ENCODE assay signal across 8 cellular contexts in genomic region chr3:111978833-111979688, GRCh38. TPM values are rescaled to one million over a fixed set of nuclear protein-coding genes. Genes with fewer than 3 reads are reported as not detected.
DNase-seq lines count a peak whose midpoint lies in the region; ATAC-seq and TF ChIP-seq lines count a peak whose summit lies in the region.

ABHD10 (plus strand) TSS chr3:111979026; CDS start chr3:111979062, 36 bp downstream.

- peak within 1 kb of the TSS; percentile 86 for H3K4me2 ChIP-seq in hepatocyte

- no peaks in the 10 kb centered on the region for H3K9me3 ChIP-seq in hepatocyte (ENCODE audit: low read depth)

- H3K4me3 ChIP-seq in astrocyte of the cerebellum (ENCODE audit: low read depth, low read length) (peak within 1 kb of the TSS; percentile 68), hepatocyte (peak within 1 kb of the TSS; percentile 43)

- peaks cover 41% of the 10 kb centered on the region for H3K79me2 ChIP-seq in hepatocyte

- WGBS in hepatocyte (ENCODE audit: low lambda C conversion rate, missing lambda C conversion rate), result 1% methylated on average over 50 of the region's 50 CpGs

- in situ Hi-C loops in astrocyte of the cerebellum (cut with HindIII; ENCODE audit: low sequenced_read_pairs), result no loop called here

- no peaks in the 10 kb centered on the region for H3K27me3 ChIP-seq in hepatocyte

- H3K4me1 ChIP-seq in hepatocyte (ENCODE audit: insufficient read depth), result no peaks in the 10 kb centered on the region

- H2AFZ ChIP-seq in hepatocyte, result peak within 1 kb of the TSS; percentile 72

- DNase-seq in NCI-H187 (lab: John Stamatoyannopoulos, UW) (peak; percentile 92 to 98), T-helper 22 cell (ENCODE audit: low read depth) (peak; percentile 89), astrocyte of the cerebellum (ENCODE audit: low read depth) (peak; percentile 95), hepatocyte (ENCODE audit: low spot score) (peak; percentile 99), renal cortical epithelial cell (ENCODE audit: low read depth) (peak; percentile 97), cortex of kidney (lab: John Stamatoyannopoulos, UW) (no peak)

- no peaks in the 10 kb centered on the region for H4K20me1 ChIP-seq in hepatocyte (ENCODE audit: insufficient read depth, poor library complexity, severe bottlenecking)

- ATAC-seq in GM18499 (IDR thresholded peaks at IDR 0.05; ENCODE audit: insufficient read depth, unreplicated experiment), result peak; percentile 94
- ATAC-seq in HG02938 (IDR thresholded peaks at IDR 0.05; ENCODE audit: unreplicated experiment), result peak; percentile 91

- TF ChIP-seq CTCF in astrocyte of the cerebellum (IDR thresholded peaks at IDR 0.05; ENCODE audit: low read depth, low read length, missing control alignments) (no peak), hepatocyte (IDR thresholded peaks at IDR 0.05; ENCODE audit: poor library complexity) (no peak)

- no peaks in the 10 kb centered on the region for H3K36me3 ChIP-seq in hepatocyte (replicated peaks; ENCODE audit: insufficient read depth, low read depth)

- no peaks in the 10 kb centered on the region for H3K9me2 ChIP-seq in hepatocyte (replicated peaks; ENCODE audit: insufficient read depth)

- peak within 1 kb of the TSS; percentile 63 for H3K27ac ChIP-seq in hepatocyte

RNA-seq across cellular contexts. Expression of gene ABHD10, which starts in this region (rescaled TPM):
- total RNA-seq in hepatocyte, result 34.2 and 36.2 TPM in 2 replicates
- polyA plus RNA-seq in hepatocyte, result 18.0 and 25.6 TPM in 2 replicates
- 20.1 and 43.6 TPM in 2 replicates for total RNA-seq in renal cortical epithelial cell
